ENCODE assay signal across 8 cellular contexts in genomic region chr1:212794561-212795014, GRCh38. TPM values are rescaled to one million over a fixed set of nuclear protein-coding genes. Genes with fewer than 3 reads are reported as not detected.
DNase-seq lines count a peak whose midpoint lies in the region; ATAC-seq and TF ChIP-seq lines count a peak whose summit lies in the region.

No MANE protein-coding gene starts in this region.

- CTCF ChIA-PET in A673 (lab: Charles Lee) = no interaction called here

- no TSS peak for BruUV-seq in A673 (replicated peaks; lab: Mats Ljungman, UMichigan)

- peaks cover 8% of the 10 kb centered on the region for H3K36me3 ChIP-seq in A673 (ENCODE audit: insufficient read depth, low read length, poor library complexity, severe bottlenecking)

- H3K4me3 Mint-ChIP-seq in endothelial cell (ENCODE audit: unreplicated experiment) = peak overlapping the region; percentile 21
- H3K4me3 Mint-ChIP-seq in glutamatergic neuron (ENCODE audit: unreplicated experiment) = no peak overlapping the region

- ATAC-seq in GM18858 (IDR thresholded peaks at IDR 0.05; ENCODE audit: unreplicated experiment) = peak; percentile 90
- peak; percentile 74 for ATAC-seq in GM21825 (IDR thresholded peaks at IDR 0.05; ENCODE audit: unreplicated experiment)

- H3K27ac ChIP-seq in A673 (ENCODE audit: low read depth, low read length, poor library complexity, severe bottlenecking) = no peak overlapping the region

- peak; percentile 12 for DNase-seq in M059J (ENCODE audit: low read depth)
- no peak for DNase-seq in endothelial cell (ENCODE audit: low spot score)
- DNase-seq in glutamatergic neuron = no peak
- DNase-seq in A673 (ENCODE audit: low spot score) = no peak
- DNase-seq in stimulated activated CD4-positive, alpha-beta T cell treated with anti-CD3 and anti-CD28 coated beads, Interleukin-1b, Interleukin-23, amount 100 ng/mL, for 48 hours = no peak
- no peak for DNase-seq in NCI-H446 (lab: John Stamatoyannopoulos, UW)

- peaks cover 1% of the 10 kb centered on the region for H3K27me3 Mint-ChIP-seq in endothelial cell (ENCODE audit: unreplicated experiment)
- peaks cover 7% of the 10 kb centered on the region for H3K27me3 Mint-ChIP-seq in glutamatergic neuron (ENCODE audit: unreplicated experiment)

- H3K4me3 ChIP-seq in A673 (ENCODE audit: low read depth, low read length, poor library complexity, severe bottlenecking) = no peak overlapping the region

- TF ChIP-seq CTCF in endothelial cell (IDR thresholded peaks at IDR 0.05; ENCODE audit: unreplicated experiment) (no peak), glutamatergic neuron (IDR thresholded peaks at IDR 0.05; ENCODE audit: partially characterized antibody, unreplicated experiment) (no peak), A673 (conservative IDR thresholded peaks at IDR 0.05; ENCODE audit: low read depth, low read length) (no peak)

- H3K4me1 ChIP-seq in A673 (ENCODE audit: insufficient read depth, low read length, poor library complexity, severe bottlenecking) = peaks cover 4% of the 10 kb centered on the region

- no peaks in the 10 kb centered on the region for H3K27me3 ChIP-seq in A673 (replicated peaks; ENCODE audit: insufficient read depth, low read depth, low read length, poor library complexity)

- intact Hi-C loops in A673 (cut with micrococcal nuclease; ENCODE audit: unreplicated experiment) = loop anchor here (5.0 kb wide), 2 partner anchors 63 to 187 kb away; partner anchors contain the start of genes ATF3 and FLVCR1

- no peaks in the 10 kb centered on the region for H3K9me3 ChIP-seq in A673 (ENCODE audit: low read depth, low read length, poor library complexity, severe bottlenecking)

- peaks cover 5% of the 10 kb centered on the region for H3K36me3 Mint-ChIP-seq in endothelial cell (ENCODE audit: low read depth, unreplicated experiment)
- no peaks in the 10 kb centered on the region for H3K36me3 Mint-ChIP-seq in glutamatergic neuron (ENCODE audit: unreplicated experiment)

- H3K9me3 Mint-ChIP-seq in endothelial cell (ENCODE audit: unreplicated experiment) (no peaks in the 10 kb centered on the region), glutamatergic neuron (ENCODE audit: unreplicated experiment) (peaks cover 4% of the 10 kb centered on the region)

- peak overlapping the region; percentile 91 for H3K27ac Mint-ChIP-seq in endothelial cell (ENCODE audit: unreplicated experiment)
- no peak overlapping the region for H3K27ac Mint-ChIP-seq in glutamatergic neuron (ENCODE audit: unreplicated experiment)

- H3K4me1 Mint-ChIP-seq in endothelial cell (ENCODE audit: unreplicated experiment) (peaks cover 27% of the 10 kb centered on the region), glutamatergic neuron (ENCODE audit: low read depth, unreplicated experiment) (peaks cover 6% of the 10 kb centered on the region)

- POLR2A ChIA-PET in A673 (lab: Charles Lee; ENCODE audit: low non-redundant PET) = no interaction called here

RNA-seq across cellular contexts. Expression of gene TATDN3, which starts 2.9 kb away (rescaled TPM):
- 12.5 and 15.7 TPM in 2 replicates for total RNA-seq in M059J (2014; rRNA removed; shearing (Covaris generic))
- 9.9 TPM for total RNA-seq in endothelial cell (ENCODE audit: unreplicated experiment)
- 15.8 TPM for total RNA-seq in glutamatergic neuron (ENCODE audit: unreplicated experiment)
- 17.3 and 22.6 TPM in 2 replicates for total RNA-seq in A673 (2021)

RNA-seq across cellular contexts. Expression of gene NSL1, which starts 3.0 kb away (rescaled TPM):
- total RNA-seq in M059J (2014; rRNA removed; shearing (Covaris generic)) = 44.5 and 87.9 TPM in 2 replicates
- total RNA-seq in endothelial cell (ENCODE audit: unreplicated experiment) (33.0 TPM), glutamatergic neuron (ENCODE audit: unreplicated experiment) (35.0 TPM), A673 (2021) (48.5 and 53.6 TPM in 2 replicates)

RNA-seq across cellular contexts. Expression of gene SPATA45, which starts 52.9 kb away (rescaled TPM):
- total RNA-seq in M059J (2014; rRNA removed; shearing (Covaris generic)) = 1.8 TPM in 1 of 2 replicates, not detected in the other
- total RNA-seq in endothelial cell (ENCODE audit: unreplicated experiment) = 0.82 TPM
- not detected for total RNA-seq in glutamatergic neuron (ENCODE audit: unreplicated experiment)
- total RNA-seq in A673 (2021) = 1.1 TPM in 1 of 2 replicates, not detected in the other
